Comparison of ENCODE assay signal across 12 cellular contexts in genomic region chr3:49217688-49218470, GRCh38. TPM values are rescaled to one million over a fixed set of nuclear protein-coding genes. Genes with fewer than 3 reads are reported as not detected.
DNase-seq lines count a peak whose midpoint lies in the region; ATAC-seq and TF ChIP-seq lines count a peak whose summit lies in the region.
"Had no signal": no experiment of that assay in that cellular context is flagged by ENCODE, and none has a peak within 500 bp of the region (broad histone marks: within the 10 kb centered on the region; RNA-seq: fewer than 3 reads in every experiment).

No MANE protein-coding gene starts in this region.

- H4K20me1 ChIP-seq in mammary epithelial cell (ENCODE audit: insufficient read depth, low read length), result no peaks in the 10 kb centered on the region

- CTCF ChIA-PET in MCF 10A (lab: Yijun Ruan, JAX) (interaction anchor here (0.6 kb wide), 1 partner anchor 225 kb away, joined by 3 read pairs; no protein-coding TSS in a partner anchor), mammary epithelial cell (lab: Charles Lee; ENCODE audit: low non-redundant PET) (no interaction called here)

- intact Hi-C loops in MCF 10A (cut with micrococcal nuclease), result no loop called here
- intact Hi-C loops in mammary epithelial cell (cut with micrococcal nuclease), result no loop called here
- intact Hi-C loops in heart right ventricle (cut with DNase I), result loop anchor here in 1 of 10 donors (5.0 kb wide), 2 partner anchors 46 to 59 kb away; partner anchors contain the start of genes C3orf62 and KLHDC8B
- intact Hi-C loops in tibial artery (cut with DNase I; ENCODE audit: low total_unique reads), result no loop called here

- 68% methylated on average over 7 of the region's 7 CpGs for WGBS in mammary epithelial cell (ENCODE audit: low coverage, missing lambda C conversion rate)
- WGBS in heart right ventricle, 2 donors, result 48% methylated on average over 7 of the region's 7 CpGs

- H3K27ac ChIP-seq in mammary epithelial cell (ENCODE audit: insufficient read depth, low read depth, low read length) (no peak overlapping the region), heart right ventricle (peak overlapping the region; percentile 56 to 89 (median 83)), parathyroid adenoma (no peak overlapping the region), tibial artery (peak overlapping the region in 1 of 2 donors; percentile 57)

- ATAC-seq in heart right ventricle, result peak; percentile 67 to 91 (median 80)
- no peak for ATAC-seq in HG02763 (IDR thresholded peaks at IDR 0.05; ENCODE audit: unreplicated experiment)
- ATAC-seq: activated naive CD8-positive, alpha-beta T cell treated with anti-CD3 and anti-CD28 coated beads, Interleukin-2, amount 50 U/mL, for 24 hours had no signal

- in situ Hi-C loops in mammary epithelial cell (cut with MboI; ENCODE audit: low sequenced_read_pairs in 2 of 2), result no loop called here

- no peak overlapping the region for H3K4me3 Mint-ChIP-seq in MCF 10A (ENCODE audit: unreplicated experiment)
- H3K4me3 Mint-ChIP-seq: activated naive CD8-positive, alpha-beta T cell treated with anti-CD3 and anti-CD28 coated beads, Interleukin-2, amount 50 U/mL, for 24 hours had no signal

- H3K4me1 ChIP-seq in mammary epithelial cell (ENCODE audit: insufficient read depth, low read length) (peaks cover 3% of the 10 kb centered on the region), heart right ventricle (peaks cover 6 to 24% (median 18%) of the 10 kb centered on the region in 9 donors), parathyroid adenoma (no peaks in the 10 kb centered on the region), tibial artery (peaks cover 0 to 15% (median 7%) of the 10 kb centered on the region in 4 donors)

- H3K9ac ChIP-seq in mammary epithelial cell (ENCODE audit: insufficient read depth, low read length) (no peak overlapping the region), parathyroid adenoma (no peak overlapping the region)

- H3K4me2 ChIP-seq in mammary epithelial cell (ENCODE audit: insufficient read depth, low read depth, low read length) (no peak overlapping the region), parathyroid adenoma (ENCODE audit: low read length) (no peak overlapping the region)

- H3K79me2 ChIP-seq in mammary epithelial cell (ENCODE audit: insufficient read depth, low read length) (no peaks in the 10 kb centered on the region), parathyroid adenoma (no peaks in the 10 kb centered on the region)

- H3K4me3 ChIP-seq in mammary epithelial cell (replicated peaks in 1 of 3; ENCODE audit: insufficient read depth in 1 of 3, low read depth in 2 of 3, low read length in 3 of 3), result no peak overlapping the region
- no peak overlapping the region for H3K4me3 ChIP-seq in heart right ventricle
- H3K4me3 ChIP-seq in parathyroid adenoma (ENCODE audit: low read depth, low read length), result no peak overlapping the region
- H3K4me3 ChIP-seq in tibial artery, result no peak overlapping the region

- H3K27me3 Mint-ChIP-seq in MCF 10A (ENCODE audit: insufficient read depth, unreplicated experiment), result no peaks in the 10 kb centered on the region

- BruUV-seq in MCF 10A (replicated peaks; lab: Mats Ljungman, UMichigan) (no TSS peak), mammary epithelial cell (replicated peaks; lab: Mats Ljungman, UMichigan) (no TSS peak)

- H3K4me1 Mint-ChIP-seq in MCF 10A (ENCODE audit: insufficient read depth, unreplicated experiment), result no peaks in the 10 kb centered on the region
- H3K4me1 Mint-ChIP-seq: activated naive CD8-positive, alpha-beta T cell treated with anti-CD3 and anti-CD28 coated beads, Interleukin-2, amount 50 U/mL, for 24 hours had no signal

- no peaks in the 10 kb centered on the region for H3K36me3 Mint-ChIP-seq in MCF 10A (ENCODE audit: insufficient read depth, unreplicated experiment)

- TF ChIP-seq CTCF in MCF 10A (IDR thresholded peaks at IDR 0.05; ENCODE audit: unreplicated experiment) (no peak), mammary epithelial cell (conservative IDR thresholded peaks at IDR 0.05 in 1 of 2, IDR thresholded peaks at IDR 0.05 in 1 of 2; ENCODE audit: extremely low read depth in 1 of 2, insufficient read depth in 1 of 2, low read depth in 1 of 2, low read length in 2 of 2) (no peak), heart right ventricle (IDR thresholded peaks at IDR 0.05) (no peak), parathyroid adenoma (IDR thresholded peaks at IDR 0.05) (no peak), tibial artery (IDR thresholded peaks at IDR 0.05) (no peak)

- dilution Hi-C loops in mammary epithelial cell (cut with HindIII; ENCODE audit: low sequenced_read_pairs), result no loop called here

- peaks cover 17% of the 10 kb centered on the region for H3K9me3 Mint-ChIP-seq in MCF 10A (ENCODE audit: unreplicated experiment)

- peaks cover 5% of the 10 kb centered on the region for H3K9me3 ChIP-seq in mammary epithelial cell (replicated peaks; ENCODE audit: insufficient read depth, low read length)
- H3K9me3 ChIP-seq in heart right ventricle, result peaks cover 0 to 15% (median 0%) of the 10 kb centered on the region in 11 donors
- no peaks in the 10 kb centered on the region for H3K9me3 ChIP-seq in parathyroid adenoma (ENCODE audit: control insufficient read depth, low read length)
- peaks cover 0 to 5% (median 0%) of the 10 kb centered on the region in 3 donors for H3K9me3 ChIP-seq in tibial artery

- no peaks in the 10 kb centered on the region for H3K27me3 ChIP-seq in mammary epithelial cell (ENCODE audit: insufficient read depth, low read length)
- no peaks in the 10 kb centered on the region for H3K27me3 ChIP-seq in heart right ventricle
- H3K27me3 ChIP-seq in parathyroid adenoma (ENCODE audit: control insufficient read depth, insufficient read depth, low read length), result no peaks in the 10 kb centered on the region
- H3K27me3 ChIP-seq in tibial artery, result no peaks in the 10 kb centered on the region

- H3K36me3 ChIP-seq in mammary epithelial cell (ENCODE audit: insufficient read depth, low read length) (no peaks in the 10 kb centered on the region), heart right ventricle (peaks cover 0 to 7% (median 0%) of the 10 kb centered on the region in 9 donors), parathyroid adenoma (ENCODE audit: control insufficient read depth, insufficient read depth, low read length) (no peaks in the 10 kb centered on the region), tibial artery (peaks cover 0 to 10% (median 4%) of the 10 kb centered on the region in 3 donors)

- H2AFZ ChIP-seq in mammary epithelial cell (ENCODE audit: low read depth, low read length) (no peak overlapping the region), parathyroid adenoma (peak overlapping the region; percentile 11)

- POLR2A ChIA-PET in MCF 10A (lab: Yijun Ruan, JAX), result interaction anchor here (0.6 to 1.8 kb wide), 6 partner anchors 21 to 370 kb away, joined by 3 to 10 read pairs (median 3); partner anchors contain the start of genes PRKAR2A and RHOA

- DNase-seq in MCF 10A (ENCODE audit: unreplicated experiment) (no peak), mammary epithelial cell (no peak), heart right ventricle (peak; percentile 14 to 33), LoVo (ENCODE audit: low spot score) (no peak), tibial artery (no peak), amniotic stem cell (lab: John Stamatoyannopoulos, UW) (no peak)
- DNase-seq: activated CD8-positive, alpha-beta memory T cell treated with anti-CD3 and anti-CD28 coated beads for 24 hours; activated naive CD8-positive, alpha-beta T cell treated with anti-CD3 and anti-CD28 coated beads, Interleukin-2, amount 50 U/mL, for 24 hours; KG1; NCI-H526 treated with DMSO at 0.1 percent for 48 hours had no signal

- peak overlapping the region; percentile 67 for H3K27ac Mint-ChIP-seq in MCF 10A (ENCODE audit: low read depth, unreplicated experiment)
- H3K27ac Mint-ChIP-seq: activated naive CD8-positive, alpha-beta T cell treated with anti-CD3 and anti-CD28 coated beads, Interleukin-2, amount 50 U/mL, for 24 hours had no signal

RNA-seq across cellular contexts. Expression of gene KLHDC8B, which starts 46.5 kb away (rescaled TPM):
- total RNA-seq in MCF 10A (2022), result 1.7 and 2.4 TPM in 2 replicates
- 10 to 100 TPM; 10.9 to 25.7 TPM for total RNA-seq in mammary epithelial cell
- polyA plus RNA-seq in mammary epithelial cell, result 16.9 TPM
- 8.2 TPM for polyA minus RNA-seq in mammary epithelial cell
- total RNA-seq in heart right ventricle, result 100 to 1,000 TPM in 9 of 10 donors, 10 to 100 TPM in 1; 87.9 to 190 (median 118) TPM
- 100 to 1,000 TPM in 1 of 2 donors, 10 to 100 TPM in 1; 56.2 to 121 TPM for polyA plus RNA-seq in heart right ventricle

RNA-seq across cellular contexts. Expression of gene CCDC71, which starts 51.7 kb away (rescaled TPM):
- total RNA-seq in MCF 10A (2022), result 25.7 and 26.0 TPM in 2 replicates
- total RNA-seq in mammary epithelial cell, result 10 to 100 TPM; 22.3 to 25.7 TPM
- polyA plus RNA-seq in mammary epithelial cell, result 22.5 TPM
- 39.1 TPM for polyA minus RNA-seq in mammary epithelial cell
- 10 to 100 TPM; 10.4 to 16.9 (median 12.3) TPM for total RNA-seq in heart right ventricle
- polyA plus RNA-seq in heart right ventricle, result 10 to 100 TPM in 1 of 2 donors, 1 to 10 TPM in 1; 7.2 to 16.3 TPM

RNA-seq across cellular contexts. Expression of gene C3orf62, which starts 59.2 kb away (rescaled TPM):
- 8.1 and 9.4 TPM in 2 replicates for total RNA-seq in MCF 10A (2022)
- 1 to 10 TPM; 2.3 to 5.7 TPM for total RNA-seq in mammary epithelial cell
- 2.4 TPM for polyA plus RNA-seq in mammary epithelial cell
- 7.5 TPM for polyA minus RNA-seq in mammary epithelial cell
- 1 to 10 TPM; 2.3 to 4.1 (median 2.8) TPM for total RNA-seq in heart right ventricle
- 1 to 10 TPM; 2.4 to 9.1 TPM for polyA plus RNA-seq in heart right ventricle

Comparison
In these comparisons a context has a peak if more than half of its experiments do, and no peak if none do; other contexts are left out.
1. DNase-seq: peak in heart right ventricle (2 of 2); none in MCF 10A (single experiment), mammary epithelial cell (single experiment), LoVo (single experiment), tibial artery (0 of 2) and amniotic stem cell (single experiment).
2. H3K27ac ChIP-seq: peak in heart right ventricle (10 of 10); none in mammary epithelial cell (single experiment) and parathyroid adenoma (single experiment).